In genomic region chr4:152700151-152700550, GRCh38 we compare ENCODE assay signal across 1 cellular context.
TF ChIP-seq lines count a peak whose summit lies in the region.

No MANE protein-coding gene starts in this region.

TF ChIP-seq in K562, 482 proteins besides CTCF, POLR2A, EP300 and RAD21:
- peak; percentile 75 for TF ChIP-seq PKNOX1 (IDR thresholded peaks at IDR 0.05)
- peak; percentile 17; the same call in 1 of the 2 replicates for TF ChIP-seq ARID1B (IDR thresholded peaks at IDR 0.05)
- peak; percentile 44; the same call in 1 of the 2 replicates for TF ChIP-seq KLF16 (IDR thresholded peaks at IDR 0.05)
- no peak for TF ChIP-seq ZBTB49 (CRISPR knock-in tag; IDR thresholded peaks at IDR 0.05; ENCODE audit: borderline replicate concordance)
- TF ChIP-seq CBFA2T2 (conservative IDR thresholded peaks at IDR 0.05), result 0 out of 2 replicates have a peak, but pooled peaks have one; percentile 10
- no peak for TF ChIP-seq ETV6 (IDR thresholded peaks at IDR 0.05; ENCODE audit: borderline replicate concordance in 1 of 2, low read depth in 2 of 2, low read length in 1 of 2)
- TF ChIP-seq ETV6 (CRISPR knock-in tag; IDR thresholded peaks at IDR 0.05; ENCODE audit: borderline replicate concordance), result no peak
- peak; percentile 43; the same call in 1 of the 2 replicates for TF ChIP-seq TCF3 (CRISPR knock-in tag; IDR thresholded peaks at IDR 0.05)
- no peak for TF ChIP-seq CBX5 (IDR thresholded peaks at IDR 0.05; ENCODE audit: borderline replicate concordance, low read depth)
- TF ChIP-seq TEAD4 (IDR thresholded peaks at IDR 0.05; ENCODE audit: low read length), result peak; percentile 61; the same call in 1 of the 2 replicates
- TF ChIP-seq TEAD4 (CRISPR knock-in tag; IDR thresholded peaks at IDR 0.05; ENCODE audit: borderline replicate concordance), result no peak
- no peak for TF ChIP-seq SP2 (IDR thresholded peaks at IDR 0.05; ENCODE audit: extremely low read depth, low read depth, low read length, poor library complexity, severe bottlenecking)
- no peak for TF ChIP-seq FOXM1 (IDR thresholded peaks at IDR 0.05; ENCODE audit: low read depth)
- no peak for TF ChIP-seq FOXM1 (CRISPR knock-in tag; IDR thresholded peaks at IDR 0.05; ENCODE audit: low read depth)
- 0 out of 4 replicates have a peak, but pooled peaks of 1 of the 2 experiments have one; percentile 42 for TF ChIP-seq RCOR1 (IDR thresholded peaks at IDR 0.05; ENCODE audit: borderline replicate concordance in 1 of 2, low read depth in 2 of 2, low read length in 2 of 2)
- no peak for TF ChIP-seq PBX2 (CRISPR knock-in tag; IDR thresholded peaks at IDR 0.05; ENCODE audit: low read depth)
- peak; percentile 75 for TF ChIP-seq PBX2 (tag; conservative IDR thresholded peaks at IDR 0.05; ENCODE audit: low read depth)
- TF ChIP-seq SPI1 (IDR thresholded peaks at IDR 0.05; ENCODE audit: borderline replicate concordance, low read depth, low read length), result no peak
- no peak for TF ChIP-seq NCOA1 (IDR thresholded peaks at IDR 0.05; ENCODE audit: low read depth)
- no peak for TF ChIP-seq GTF2F1 (IDR thresholded peaks at IDR 0.05; ENCODE audit: low read depth, low read length)
- no peak for TF ChIP-seq CBFB (CRISPR knock-in tag; IDR thresholded peaks at IDR 0.05)
- peak; percentile 51; the same call in 1 of the 2 replicates for TF ChIP-seq CBFA2T3 (IDR thresholded peaks at IDR 0.05)
- no peak for TF ChIP-seq ZZZ3 (IDR thresholded peaks at IDR 0.05)
- TF ChIP-seq MEIS2 (IDR thresholded peaks at IDR 0.05; ENCODE audit: partially characterized antibody), result peak; percentile 81
- no peak for TF ChIP-seq CTBP1 (IDR thresholded peaks at IDR 0.05; ENCODE audit: borderline replicate concordance)
- TF ChIP-seq POLR2AphosphoS5 (IDR thresholded peaks at IDR 0.05; ENCODE audit: control insufficient read depth, insufficient read depth, low read depth, low read length), result no peak
- no peak for TF ChIP-seq CEBPB (tag; IDR thresholded peaks at IDR 0.05)
- no peak for TF ChIP-seq ZNF586 (CRISPR knock-in tag; conservative IDR thresholded peaks at IDR 0.05)
- TF ChIP-seq TAL1 (IDR thresholded peaks at IDR 0.05), result 0 out of 2 replicates have a peak, but pooled peaks have one; percentile 12
- TF ChIP-seq VEZF1 (CRISPR knock-in tag; IDR thresholded peaks at IDR 0.05), result peak; percentile 65
- 0 out of 2 replicates have a peak, but pooled peaks have one; percentile 42 for TF ChIP-seq LCOR (CRISPR knock-in tag; IDR thresholded peaks at IDR 0.05)
- no peak for TF ChIP-seq TFE3 (CRISPR knock-in tag; IDR thresholded peaks at IDR 0.05)
- TF ChIP-seq NELFE (IDR thresholded peaks at IDR 0.05; ENCODE audit: insufficient read depth, insufficient read length), result no peak
